Comparison of ENCODE assay signal across 1 cellular context in genomic region chr12:80040075-80040738, GRCh38.
TF ChIP-seq lines count a peak whose summit lies in the region.

No MANE protein-coding gene starts in this region.

TF ChIP-seq in K562, 482 proteins besides CTCF, POLR2A, EP300 and RAD21:
- peak; percentile 48; the same call in 1 of the 2 replicates for TF ChIP-seq ATF3 (IDR thresholded peaks at IDR 0.05)
- TF ChIP-seq ATF3 (CRISPR knock-in tag; conservative IDR thresholded peaks at IDR 0.05), result no peak
- peak; percentile 56; the same call in 1 of the 2 replicates for TF ChIP-seq CREM (IDR thresholded peaks at IDR 0.05; ENCODE audit: low read depth)
- TF ChIP-seq GTF3C2 (IDR thresholded peaks at IDR 0.05; ENCODE audit: borderline replicate concordance, extremely low read depth, insufficient read length), result no peak
- TF ChIP-seq FOSL1 (tag; conservative IDR thresholded peaks at IDR 0.05), result peak; percentile 41; the same call in 1 of the 2 replicates
- no peak for TF ChIP-seq HMBOX1 (IDR thresholded peaks at IDR 0.05)
- TF ChIP-seq PTBP1 (IDR thresholded peaks at IDR 0.05; ENCODE audit: low read depth, low read length), result no peak
